34 cellular contexts compared by ENCODE assay signal in the genomic region with DNA sequence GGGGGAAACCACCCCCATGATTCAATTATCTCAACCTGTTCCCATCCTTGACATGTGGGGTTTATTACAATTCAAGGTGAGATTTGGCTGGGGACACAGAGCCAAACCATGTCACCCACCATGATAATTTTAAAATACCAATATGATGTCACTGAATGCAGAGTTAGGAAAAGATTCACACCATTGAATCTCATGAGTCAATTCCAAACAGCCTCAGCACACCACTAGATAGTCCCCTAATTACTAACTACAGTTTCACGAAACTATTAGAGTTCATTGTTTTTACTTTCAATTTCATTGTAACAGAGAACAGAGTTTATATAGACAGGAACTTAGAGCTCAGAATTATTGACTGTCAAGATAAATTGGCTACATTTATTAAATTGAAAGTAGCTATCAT.
A peak's percentile ranks its signal among the peaks of the same experiment; 100 is the strongest.
DNase-seq lines count a peak whose midpoint lies in the region; ATAC-seq and TF ChIP-seq lines count a peak whose summit lies in the region.
"Had no signal": no experiment of that assay in that cellular context is flagged by ENCODE, and none has a peak within 500 bp of the region (broad histone marks: within the 10 kb centered on the region; RNA-seq: fewer than 3 reads in every experiment).

No MANE protein-coding gene starts in this region.

- no peaks in the 10 kb centered on the region; the same call in 1 of the 2 replicates for H3K79me2 ChIP-seq in SU-DHL-6 (ENCODE audit: insufficient read depth, low read length)
- no peaks in the 10 kb centered on the region for H3K79me2 ChIP-seq in Karpas-422 (ENCODE audit: low read length)

- H3K27ac ChIP-seq in BLaER1 (peak overlapping the region; percentile 55), SU-DHL-6 (ENCODE audit: low read depth, low read length) (no peak overlapping the region), Karpas-422 (ENCODE audit: low read length) (no peak overlapping the region)
- H3K27ac ChIP-seq: adrenal gland, PC-9, skin epidermis, suprapubic skin, upper lobe of left lung had no signal

- ATAC-seq in GM18907 (IDR thresholded peaks at IDR 0.05; ENCODE audit: unreplicated experiment) (peak; percentile 78), HG02852 (IDR thresholded peaks at IDR 0.05; ENCODE audit: unreplicated experiment) (peak; percentile 82)
- ATAC-seq in activated CD8-positive, alpha-beta memory T cell treated with anti-CD3 and anti-CD28 coated beads, Interleukin-2, amount 10 ng/mL, durations not matched to agents 7 days and 5 days, result no peak
- ATAC-seq: effector memory CD8-positive, alpha-beta T cell had no signal

- no peaks in the 10 kb centered on the region for H3K9me3 Mint-ChIP-seq in activated CD8-positive, alpha-beta memory T cell treated with anti-CD3 and anti-CD28 coated beads, Interleukin-2, amount 10 ng/mL, durations not matched to agents 7 days and 5 days (ENCODE audit: low read depth)
- H3K9me3 Mint-ChIP-seq: activated CD4-positive, alpha-beta memory T cell treated with anti-CD3 and anti-CD28 coated beads for 36 hours; activated naive CD4-positive, alpha-beta T cell treated with anti-CD3 and anti-CD28 coated beads, Interleukin-2, amount 10 ng/mL, durations not matched to agents 7 days and 5 days; activated T-helper 1 cell treated with anti-CD3 and anti-CD28 coated beads, Interleukin-12 subunit alpha, Interleukin-12 subunit beta, Interleukin-2, Interleukin-4 antibody, amounts not matched to agents 30 ng/mL and 10 ng/mL and 1 ng/mL, durations not matched to agents 14 hours and 24 hours and 36 hours; effector memory CD8-positive, alpha-beta T cell; nephron progenitor cell had no signal

- H3F3A ChIP-seq in SU-DHL-6 (ENCODE audit: insufficient read depth), result no peaks in the 10 kb centered on the region

- no peaks in the 10 kb centered on the region for H3K4me1 ChIP-seq in BLaER1
- H3K4me1 ChIP-seq in Karpas-422 (ENCODE audit: low read length), result no peaks in the 10 kb centered on the region
- H3K4me1 ChIP-seq: adrenal gland, suprapubic skin, upper lobe of left lung had no signal

- H3K4me3 Mint-ChIP-seq in activated CD8-positive, alpha-beta memory T cell treated with anti-CD3 and anti-CD28 coated beads, Interleukin-2, amount 10 ng/mL, durations not matched to agents 7 days and 5 days, result no peak overlapping the region
- H3K4me3 Mint-ChIP-seq: activated CD4-positive, alpha-beta memory T cell treated with anti-CD3 and anti-CD28 coated beads for 36 hours; activated naive CD4-positive, alpha-beta T cell treated with anti-CD3 and anti-CD28 coated beads, Interleukin-2, amount 10 ng/mL, durations not matched to agents 7 days and 5 days; activated T-helper 1 cell treated with anti-CD3 and anti-CD28 coated beads, Interleukin-12 subunit alpha, Interleukin-12 subunit beta, Interleukin-2, Interleukin-4 antibody, amounts not matched to agents 30 ng/mL and 10 ng/mL and 1 ng/mL, durations not matched to agents 14 hours and 24 hours and 36 hours; CD4-positive, CD25-positive, alpha-beta regulatory T cell; effector memory CD8-positive, alpha-beta T cell; IgD-negative memory B cell; nephron progenitor cell had no signal

- H3K9me2 ChIP-seq in SU-DHL-6 (replicated peaks; ENCODE audit: insufficient read depth, low read length), result no peaks in the 10 kb centered on the region
- H3K9me2 ChIP-seq in Karpas-422 (replicated peaks; ENCODE audit: insufficient read depth, low read length), result no peaks in the 10 kb centered on the region

- peak overlapping the region; percentile 54 for H3K4me3 ChIP-seq in BLaER1
- peak overlapping the region; percentile 18 for H3K4me3 ChIP-seq in SU-DHL-6 (ENCODE audit: insufficient read depth, low read length, poor library complexity, severe bottlenecking)
- H3K4me3 ChIP-seq in Karpas-422 (ENCODE audit: low read length), result no peak overlapping the region
- H3K4me3 ChIP-seq: adrenal gland, PC-9, skin epidermis, suprapubic skin, upper lobe of left lung had no signal

- H3K36me3 Mint-ChIP-seq in activated CD8-positive, alpha-beta memory T cell treated with anti-CD3 and anti-CD28 coated beads, Interleukin-2, amount 10 ng/mL, durations not matched to agents 7 days and 5 days, result no peaks in the 10 kb centered on the region
- H3K36me3 Mint-ChIP-seq: activated CD4-positive, alpha-beta memory T cell treated with anti-CD3 and anti-CD28 coated beads for 36 hours; activated naive CD4-positive, alpha-beta T cell treated with anti-CD3 and anti-CD28 coated beads, Interleukin-2, amount 10 ng/mL, durations not matched to agents 7 days and 5 days; CD4-positive, CD25-positive, alpha-beta regulatory T cell; IgD-negative memory B cell had no signal

- no peak overlapping the region for H3K27ac Mint-ChIP-seq in activated CD8-positive, alpha-beta memory T cell treated with anti-CD3 and anti-CD28 coated beads, Interleukin-2, amount 10 ng/mL, durations not matched to agents 7 days and 5 days
- H3K27ac Mint-ChIP-seq: activated CD4-positive, alpha-beta memory T cell treated with anti-CD3 and anti-CD28 coated beads for 36 hours; activated naive CD4-positive, alpha-beta T cell treated with anti-CD3 and anti-CD28 coated beads, Interleukin-2, amount 10 ng/mL, durations not matched to agents 7 days and 5 days; activated T-helper 1 cell treated with anti-CD3 and anti-CD28 coated beads, Interleukin-12 subunit alpha, Interleukin-12 subunit beta, Interleukin-2, Interleukin-4 antibody, amounts not matched to agents 30 ng/mL and 10 ng/mL and 1 ng/mL, durations not matched to agents 14 hours and 24 hours and 36 hours; CD4-positive, CD25-positive, alpha-beta regulatory T cell; effector memory CD8-positive, alpha-beta T cell; IgD-negative memory B cell; nephron progenitor cell had no signal

- no peaks in the 10 kb centered on the region for H3K9me3 ChIP-seq in BLaER1
- no peaks in the 10 kb centered on the region for H3K9me3 ChIP-seq in SU-DHL-6 (ENCODE audit: insufficient read depth, low read length)
- H3K9me3 ChIP-seq in Karpas-422 (ENCODE audit: low read length), result peaks cover 4% of the 10 kb centered on the region; the same call in 1 of the 2 replicates
- H3K9me3 ChIP-seq: adrenal gland, suprapubic skin, upper lobe of left lung had no signal

- H2AFZ ChIP-seq in SU-DHL-6 (ENCODE audit: low read depth, low read length, severe bottlenecking), result no peak overlapping the region
- H2AFZ ChIP-seq in Karpas-422 (ENCODE audit: low read length), result no peak overlapping the region
- H2AFZ ChIP-seq: PC-9 had no signal

- CTCF ChIA-PET in activated CD8-positive, alpha-beta memory T cell treated with anti-CD3 and anti-CD28 coated beads, Interleukin-2, amount 10 ng/mL, durations not matched to agents 7 days and 5 days (lab: Charles Lee), result no interaction called here

- no peak for TF ChIP-seq CTCF in SU-DHL-6 (IDR thresholded peaks at IDR 0.05; ENCODE audit: insufficient read depth, low read length, poor library complexity, severe bottlenecking)

- DNase-seq in NCI-H2107 (lab: John Stamatoyannopoulos, UW), result no peak
- DNase-seq in activated CD8-positive, alpha-beta memory T cell treated with anti-CD3 and anti-CD28 coated beads, Interleukin-2, amount 10 ng/mL, durations not matched to agents 7 days and 5 days, result no peak
- DNase-seq in COLO829 (ENCODE audit: low spot score), result no peak
- DNase-seq in Karpas-422, result no peak
- DNase-seq: activated CD4-positive, alpha-beta memory T cell treated with anti-CD3 and anti-CD28 coated beads for 36 hours; activated CD4-positive, CD25-positive, alpha-beta regulatory T cell treated with anti-CD3 and anti-CD28 coated beads, Interleukin-2, amount 50 U/mL, for 72 hours; activated CD8-positive, alpha-beta memory T cell treated with anti-CD3 and anti-CD28 coated beads, Interleukin-2, amount 50 U/mL, for 48 hours; activated naive CD4-positive, alpha-beta T cell treated with anti-CD3 and anti-CD28 coated beads, Interleukin-2, amount 10 ng/mL, durations not matched to agents 7 days and 5 days; adrenal gland; CD4-positive, CD25-positive, alpha-beta regulatory T cell; central memory CD4-positive, alpha-beta T cell; DND-41; effector memory CD8-positive, alpha-beta T cell; erythroblast; glutamatergic neuron; mammary epithelial cell; NCI-H1092; NCI-H1694 treated with DMSO at 0.1 percent for 48 hours; NCI-H2171; NCI-H510A; nephron progenitor cell; NK-92 treated with Interleukin-12 subunit alpha and Interleukin-12 subunit beta, amount 100 ng/mL, for 24 hours; PC-9; Right ventricle myocardium superior; stimulated activated naive CD4-positive, alpha-beta T cell; upper lobe of left lung had no signal

- H3K9ac ChIP-seq in BLaER1 (peak overlapping the region; percentile 49), SU-DHL-6 (ENCODE audit: low read length) (no peak overlapping the region), Karpas-422 (ENCODE audit: low read length) (no peak overlapping the region)

- H3K27me3 ChIP-seq in BLaER1 (peaks cover 72% of the 10 kb centered on the region), SU-DHL-6 (ENCODE audit: low read length) (no peaks in the 10 kb centered on the region), Karpas-422 (ENCODE audit: low read length) (no peaks in the 10 kb centered on the region)
- H3K27me3 ChIP-seq: suprapubic skin, upper lobe of left lung had no signal

- H3K27me3 Mint-ChIP-seq in activated CD8-positive, alpha-beta memory T cell treated with anti-CD3 and anti-CD28 coated beads, Interleukin-2, amount 10 ng/mL, durations not matched to agents 7 days and 5 days, result no peaks in the 10 kb centered on the region
- H3K27me3 Mint-ChIP-seq: activated CD4-positive, alpha-beta memory T cell treated with anti-CD3 and anti-CD28 coated beads for 36 hours; activated naive CD4-positive, alpha-beta T cell treated with anti-CD3 and anti-CD28 coated beads, Interleukin-2, amount 10 ng/mL, durations not matched to agents 7 days and 5 days; CD4-positive, CD25-positive, alpha-beta regulatory T cell; effector memory CD8-positive, alpha-beta T cell had no signal

- H4K20me1 ChIP-seq in BLaER1 (no peaks in the 10 kb centered on the region), SU-DHL-6 (ENCODE audit: low read depth, low read length) (no peaks in the 10 kb centered on the region), Karpas-422 (ENCODE audit: insufficient read depth, low read depth, low read length) (no peaks in the 10 kb centered on the region)

- peak overlapping the region; percentile 42 for H3K4me2 ChIP-seq in BLaER1
- H3K4me2 ChIP-seq in SU-DHL-6 (ENCODE audit: low read depth, low read length, poor library complexity, severe bottlenecking), result peak overlapping the region; percentile 82
- H3K4me2 ChIP-seq in Karpas-422 (ENCODE audit: low read depth, low read length, poor library complexity, severe bottlenecking), result no peak overlapping the region
- H3K4me2 ChIP-seq: PC-9 had no signal

- H3K36me3 ChIP-seq in BLaER1 (no peaks in the 10 kb centered on the region), SU-DHL-6 (ENCODE audit: low read length) (no peaks in the 10 kb centered on the region), Karpas-422 (ENCODE audit: insufficient read depth, low read length) (no peaks in the 10 kb centered on the region)
- H3K36me3 ChIP-seq: adrenal gland, suprapubic skin, upper lobe of left lung had no signal

- no peaks in the 10 kb centered on the region for H3K4me1 Mint-ChIP-seq in activated CD8-positive, alpha-beta memory T cell treated with anti-CD3 and anti-CD28 coated beads, Interleukin-2, amount 10 ng/mL, durations not matched to agents 7 days and 5 days
- H3K4me1 Mint-ChIP-seq: activated naive CD4-positive, alpha-beta T cell treated with anti-CD3 and anti-CD28 coated beads, Interleukin-2, amount 10 ng/mL, durations not matched to agents 7 days and 5 days; CD4-positive, CD25-positive, alpha-beta regulatory T cell had no signal
